ENCODE assay signal across 12 cellular contexts in the genomic region with DNA sequence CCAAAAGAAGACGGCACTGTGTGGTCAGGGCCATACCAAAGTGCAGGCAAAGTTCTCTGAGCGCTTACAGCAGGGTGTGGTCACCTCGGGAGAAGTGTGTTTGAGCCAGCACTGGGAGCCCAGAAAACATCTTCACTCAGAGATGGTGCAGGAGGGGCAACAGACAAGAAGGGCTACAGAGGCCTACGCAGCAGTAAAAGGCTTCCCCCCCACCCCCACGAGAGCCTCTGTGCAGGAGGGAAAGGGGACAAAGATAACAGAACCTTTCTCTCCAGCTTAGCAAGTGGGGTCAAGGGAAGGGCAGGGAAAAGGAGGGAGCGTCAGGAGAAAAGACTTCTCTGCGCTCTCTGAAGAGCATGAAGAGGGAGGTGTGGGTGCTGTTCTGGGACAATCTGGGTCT. TPM values are rescaled to one million over a fixed set of nuclear protein-coding genes. Genes with fewer than 3 reads are reported as not detected.
DNase-seq lines count a peak whose midpoint lies in the region; ATAC-seq and TF ChIP-seq lines count a peak whose summit lies in the region.
"Had no signal": no experiment of that assay in that cellular context is flagged by ENCODE, and none has a peak within 500 bp of the region (broad histone marks: within the 10 kb centered on the region; RNA-seq: fewer than 3 reads in every experiment).

No MANE protein-coding gene starts in this region.

- peaks cover 23% of the 10 kb centered on the region for H3K36me3 Mint-ChIP-seq in osteocyte (ENCODE audit: unreplicated experiment)
- H3K36me3 Mint-ChIP-seq: activated naive CD8-positive, alpha-beta T cell had no signal

- H3K4me2 ChIP-seq in BLaER1, result peak overlapping the region; percentile 99

- DNase-seq in NT2/D1 (ENCODE audit: low read depth, low spot score), result no peak
- no peak for DNase-seq in osteocyte (ENCODE audit: extremely low spot score, unreplicated experiment)
- DNase-seq in DMS79 treated with DMSO at 0.1 percent for 48 hours (lab: John Stamatoyannopoulos, UW), result no peak
- no peak for DNase-seq in activated effector memory CD4-positive, alpha-beta T cell treated with anti-CD3 and anti-CD28 coated beads, Interleukin-2, amount 50 U/mL, for 16 hours
- DNase-seq: KG1, SHP77 treated with DMSO at 0.1 percent for 48 hours had no signal

- no peaks in the 10 kb centered on the region for H3K27me3 Mint-ChIP-seq in osteocyte (ENCODE audit: unreplicated experiment)
- H3K27me3 Mint-ChIP-seq: activated naive CD8-positive, alpha-beta T cell had no signal

- H3K9ac ChIP-seq in BLaER1 (no peak overlapping the region; the same call in 1 of the 2 replicates), NT2/D1 (ENCODE audit: insufficient read length, low read depth) (peak overlapping the region; percentile 62)

- H3K4me3 Mint-ChIP-seq in osteocyte (ENCODE audit: unreplicated experiment), result peak overlapping the region; percentile 94
- H3K4me3 Mint-ChIP-seq: activated naive CD8-positive, alpha-beta T cell had no signal

- no peak overlapping the region for H3K27ac ChIP-seq in BLaER1
- H3K27ac ChIP-seq in esophagus (ENCODE audit: low read depth in 2 of 2, low read length in 1 of 2), result peak overlapping the region; percentile 33 to 58

- H3K4me1 ChIP-seq in BLaER1 (peaks cover 59% of the 10 kb centered on the region), NT2/D1 (ENCODE audit: insufficient read depth, insufficient read length) (peaks cover 23% of the 10 kb centered on the region), esophagus (ENCODE audit: control insufficient read depth in 2 of 2, insufficient read depth in 2 of 2, low read length in 1 of 2) (peaks cover 2 to 9% of the 10 kb centered on the region in 2 donors)

- H3K36me3 ChIP-seq in BLaER1 (peaks cover 33% of the 10 kb centered on the region), NT2/D1 (ENCODE audit: insufficient read depth, insufficient read length, low read length) (peaks cover 45% of the 10 kb centered on the region), esophagus (ENCODE audit: control insufficient read depth in 2 of 2, insufficient read depth in 2 of 2, low read length in 1 of 2) (peaks cover 0 to 26% of the 10 kb centered on the region in 2 donors)

- no peaks in the 10 kb centered on the region for H3K9me3 Mint-ChIP-seq in osteocyte (ENCODE audit: unreplicated experiment)

- H3K4me3 ChIP-seq in BLaER1, result no peak overlapping the region
- H3K4me3 ChIP-seq in NT2/D1 (ENCODE audit: insufficient read length, low read depth), result no peak overlapping the region
- H3K4me3 ChIP-seq in esophagus (ENCODE audit: low read depth in 1 of 2, low read length in 2 of 2), result no peak overlapping the region

- ATAC-seq in GM21737 (IDR thresholded peaks at IDR 0.05; ENCODE audit: unreplicated experiment) (no peak), GM18511 (IDR thresholded peaks at IDR 0.05; ENCODE audit: unreplicated experiment) (no peak)
- ATAC-seq: left lobe of liver had no signal

- 36 to 39% methylated on average over 7 of the region's 7 CpGs for WGBS in esophagus, 2 donors

- H3K27ac Mint-ChIP-seq in osteocyte (ENCODE audit: unreplicated experiment), result peak overlapping the region; percentile 83
- H3K27ac Mint-ChIP-seq: activated naive CD8-positive, alpha-beta T cell had no signal

- H3K9me3 ChIP-seq in BLaER1 (no peaks in the 10 kb centered on the region), NT2/D1 (ENCODE audit: insufficient read depth, low read length) (no peaks in the 10 kb centered on the region), esophagus (ENCODE audit: control insufficient read depth in 2 of 2, insufficient read depth in 1 of 2, low read depth in 1 of 2, low read length in 1 of 2) (no peaks in the 10 kb centered on the region)

- peaks cover 34% of the 10 kb centered on the region for H3K4me1 Mint-ChIP-seq in osteocyte (ENCODE audit: unreplicated experiment)

- no peaks in the 10 kb centered on the region for H3K27me3 ChIP-seq in BLaER1
- no peaks in the 10 kb centered on the region for H3K27me3 ChIP-seq in NT2/D1 (ENCODE audit: insufficient read depth, insufficient read length)
- H3K27me3 ChIP-seq in esophagus (ENCODE audit: control insufficient read depth in 1 of 2, insufficient read depth in 2 of 2, low read length in 2 of 2), result no peaks in the 10 kb centered on the region

- H4K20me1 ChIP-seq in BLaER1, result peaks cover 44% of the 10 kb centered on the region

- TF ChIP-seq CTCF in osteocyte (IDR thresholded peaks at IDR 0.05), result no peak

RNA-seq across cellular contexts. Expression of a gene that starts 2.8 kb away (rescaled TPM):
- polyA plus RNA-seq in esophagus, result 100 to 1,000 TPM in 1 of 2 donors, 10 to 100 TPM in 1; 97.6 to 103 TPM
- 439 and 505 TPM in 2 replicates for total RNA-seq in osteocyte

RNA-seq across cellular contexts. Expression of a gene that starts 5.6 kb away (rescaled TPM):
- under 1 TPM; 0.53 to 0.54 TPM for polyA plus RNA-seq in esophagus
- total RNA-seq in osteocyte, result 0.91 and 1.5 TPM in 2 replicates

RNA-seq across cellular contexts. Expression of a gene that starts 12.8 kb away (rescaled TPM):
- 1 to 10 TPM; 7.4 to 9.0 TPM for polyA plus RNA-seq in esophagus
- 34.4 and 41.6 TPM in 2 replicates for total RNA-seq in osteocyte

RNA-seq across cellular contexts. Expression of a gene that starts 21.2 kb away (rescaled TPM):
- polyA plus RNA-seq in esophagus, result 1,000 to 10,000 TPM; 2,102 to 2,622 TPM
- total RNA-seq in osteocyte, result 956 and 1,010 TPM in 2 replicates

RNA-seq across cellular contexts. Expression of a gene that starts 39.1 kb away (rescaled TPM):
- polyA plus RNA-seq in esophagus, result 1 to 10 TPM; 5.2 to 5.7 TPM
- total RNA-seq in osteocyte, result 11.7 and 12.5 TPM in 2 replicates
